ENCODE assay signal across 22 cellular contexts in genomic region chr1:85587846-85588245, GRCh38. TPM values are rescaled to one million over a fixed set of nuclear protein-coding genes. Genes with fewer than 3 reads are reported as not detected.
DNase-seq lines count a peak whose midpoint lies in the region; ATAC-seq and TF ChIP-seq lines count a peak whose summit lies in the region.
"Had no signal": no experiment of that assay in that cellular context is flagged by ENCODE, and none has a peak within 500 bp of the region (broad histone marks: within the 10 kb centered on the region; RNA-seq: fewer than 3 reads in every experiment).

No MANE protein-coding gene starts in this region.

- DNase-seq in NCI-H2171 treated with DMSO at 0.1 percent for 48 hours (lab: John Stamatoyannopoulos, UW) (peak; percentile 26), NCI-H2171 (lab: John Stamatoyannopoulos, UW) (no peak), EH (ENCODE audit: low read depth) (peak; percentile 54), Panc1 (ENCODE audit: low read depth, low spot score) (no peak), islet precursor cell (peak; percentile 55), GM10266 (ENCODE audit: extremely low spot score) (no peak), MG63 (no peak)
- no peak for DNase-seq in CD8-positive, alpha-beta memory T cell
- DNase-seq: 8988T; BE2C; Calu3; CD4-positive, CD25-positive, alpha-beta regulatory T cell; KBM-7; NCI-H1105 treated with DMSO at 0.1 percent for 48 hours; NCI-H1694; NCI-H2081 treated with DMSO at 0.1 percent for 48 hours; NCI-H510A treated with DMSO at 0.1 percent for 48 hours; NCI-H774; PC-9; SW 1271 had no signal

- H3K9me3 ChIP-seq in Panc1 (ENCODE audit: control insufficient read depth, insufficient read depth, low read depth, low read length) = peaks cover 13% of the 10 kb centered on the region; the same call in 1 of the 2 replicates
- H3K9me3 ChIP-seq in CD8-positive, alpha-beta memory T cell (ENCODE audit: low read length) = no peaks in the 10 kb centered on the region
- peaks cover 14% of the 10 kb centered on the region for H3K9me3 ChIP-seq in MG63
- H3K9me3 ChIP-seq: BE2C had no signal

- no peaks in the 10 kb centered on the region for H3K4me1 Mint-ChIP-seq in CD8-positive, alpha-beta memory T cell
- H3K4me1 Mint-ChIP-seq: CD4-positive, CD25-positive, alpha-beta regulatory T cell had no signal

- peaks cover 0 to 20% (median 2%) of the 10 kb centered on the region in 3 donors for H3K36me3 Mint-ChIP-seq in CD8-positive, alpha-beta memory T cell
- H3K36me3 Mint-ChIP-seq: CD4-positive, CD25-positive, alpha-beta regulatory T cell had no signal

- H3K27ac ChIP-seq in Panc1 (ENCODE audit: low read length) = peak overlapping the region; percentile 100
- no peak overlapping the region for H3K27ac ChIP-seq in CD8-positive, alpha-beta memory T cell (ENCODE audit: low read depth, low read length)
- H3K27ac ChIP-seq: PC-9, SJSA1 had no signal

- H3K4me1 ChIP-seq in Panc1 (ENCODE audit: control insufficient read depth, insufficient read depth, low read length) = peaks cover 35% of the 10 kb centered on the region
- no peaks in the 10 kb centered on the region for H3K4me1 ChIP-seq in CD8-positive, alpha-beta memory T cell (ENCODE audit: insufficient read depth, low read length)
- H3K4me1 ChIP-seq: BE2C had no signal

- peaks cover 6 to 45% of the 10 kb centered on the region in 2 donors for H3K27me3 Mint-ChIP-seq in CD8-positive, alpha-beta memory T cell

- in situ Hi-C loops in Panc1 (cut with HindIII; ENCODE audit: low pct_unique_long_range_greater_than_20kb, low sequenced_read_pairs) = no loop called here

- H3K36me3 ChIP-seq in Panc1 (ENCODE audit: control insufficient read depth, insufficient read depth, low read length) (peaks cover 13% of the 10 kb centered on the region), MG63 (peaks cover 23% of the 10 kb centered on the region)
- no peaks in the 10 kb centered on the region for H3K36me3 ChIP-seq in CD8-positive, alpha-beta memory T cell (ENCODE audit: insufficient read depth, low read length)
- H3K36me3 ChIP-seq: BE2C had no signal

- H3K27ac Mint-ChIP-seq in CD8-positive, alpha-beta memory T cell = peak overlapping the region in 1 of 8 donors; percentile 43
- H3K27ac Mint-ChIP-seq: CD4-positive, CD25-positive, alpha-beta regulatory T cell had no signal

- POLR2A ChIA-PET in Panc1 (lab: Charles Lee) = no interaction called here
- POLR2A ChIA-PET in CD8-positive, alpha-beta memory T cell (lab: Charles Lee) = no interaction called here

- no peak for ATAC-seq in Panc1
- ATAC-seq: HCT116 had no signal

- H3K9me3 Mint-ChIP-seq in CD8-positive, alpha-beta memory T cell = peaks cover 15 to 21% (median 18%) of the 10 kb centered on the region in 5 donors

- no peaks in the 10 kb centered on the region for H3K27me3 ChIP-seq in Panc1 (ENCODE audit: control insufficient read depth, insufficient read depth, low read length)
- H3K27me3 ChIP-seq in CD8-positive, alpha-beta memory T cell (ENCODE audit: insufficient read depth, low read length, poor library complexity, severe bottlenecking) = no peaks in the 10 kb centered on the region
- H3K27me3 ChIP-seq in MG63 = no peaks in the 10 kb centered on the region
- H3K27me3 ChIP-seq: BE2C had no signal

- intact Hi-C loops in Panc1 (cut with micrococcal nuclease; ENCODE audit: unreplicated experiment) = loop anchor here (10.0 kb wide), 1 partner anchor 427 kb away; no protein-coding TSS in a partner anchor

- no TSS peak for BruUV-seq in Panc1 (replicated peaks; lab: Mats Ljungman, UMichigan)

- TF ChIP-seq CTCF in Panc1 (IDR thresholded peaks at IDR 0.05) = no peak
- TF ChIP-seq CTCF in GM10266 (IDR thresholded peaks at IDR 0.05; ENCODE audit: control insufficient read depth, insufficient read depth, low read depth, missing control alignments) = no peak

- H3K4me3 ChIP-seq in Panc1 (ENCODE audit: low read depth in 2 of 2, low read length in 2 of 2) = no peak overlapping the region
- H3K4me3 ChIP-seq in CD8-positive, alpha-beta memory T cell (ENCODE audit: low read length) = no peak overlapping the region
- H3K4me3 ChIP-seq in MG63 = no peak overlapping the region
- H3K4me3 ChIP-seq: PC-9, SJSA1 had no signal

- CTCF ChIA-PET in Panc1 (lab: Charles Lee) = no interaction called here
- CTCF ChIA-PET in CD8-positive, alpha-beta memory T cell (lab: Charles Lee) = no interaction called here

- no peak overlapping the region for H3K4me3 Mint-ChIP-seq in CD8-positive, alpha-beta memory T cell
- H3K4me3 Mint-ChIP-seq: CD4-positive, CD25-positive, alpha-beta regulatory T cell had no signal

RNA-seq across cellular contexts. Expression of gene CCN1, which starts 7.3 kb away (rescaled TPM):
- 355 TPM for total RNA-seq in Panc1 (2021; ENCODE audit: unreplicated experiment)
- 366 TPM for polyA plus RNA-seq in Panc1 (2012; ENCODE audit: insufficient read length)
- under 1 TPM in 1 of 2 experiments, not detected in 1; 0.09 TPM for total RNA-seq in CD8-positive, alpha-beta memory T cell
- not detected for polyA plus RNA-seq in CD8-positive, alpha-beta memory T cell
- total RNA-seq in MG63 (2014; rRNA removed; shearing (Covaris generic); ENCODE audit: low replicate concordance) = 171 and 192 TPM in 2 replicates
- total RNA-seq: CD4-positive, CD25-positive, alpha-beta regulatory T cell had no signal
- polyA plus RNA-seq: CD4-positive, CD25-positive, alpha-beta regulatory T cell had no signal

Comparison
In these comparisons a context has a peak if more than half of its experiments do, and no peak if none do; other contexts are left out.
1. DNase-seq: peak in NCI-H2171 treated with DMSO at 0.1 percent for 48 hours (single experiment), EH (single experiment) and islet precursor cell (single experiment); none in NCI-H2171 (single experiment), Panc1 (single experiment), GM10266 (single experiment), CD8-positive, alpha-beta memory T cell (0 of 5) and MG63 (single experiment).
2. RNA of gene CCN1, which starts 7.3 kb away (total RNA-seq): 355 TPM in Panc1 (single experiment) and 171 to 192 TPM in MG63; 0.09 TPM in CD8-positive, alpha-beta memory T cell; every median in the first group is over 100 times any median in the second.